Comparison of ENCODE assay signal across 8 cellular contexts in genomic region chr1:182299728-182300581, GRCh38.
DNase-seq lines count a peak whose midpoint lies in the region; ATAC-seq and TF ChIP-seq lines count a peak whose summit lies in the region.

No MANE protein-coding gene starts in this region.

- no peaks in the 10 kb centered on the region for H3K9me3 ChIP-seq in SK-N-MC (ENCODE audit: low read depth, low read length)
- no peaks in the 10 kb centered on the region for H3K9me3 ChIP-seq in smooth muscle cell (replicated peaks; ENCODE audit: low read depth)
- H3K9me3 ChIP-seq in HAP-1: no peaks in the 10 kb centered on the region

- H3K4me1 ChIP-seq in smooth muscle cell (ENCODE audit: low read depth) (peaks cover 18% of the 10 kb centered on the region), HAP-1 (no peaks in the 10 kb centered on the region)

- H3K27me3 ChIP-seq in smooth muscle cell (ENCODE audit: low read depth) (no peaks in the 10 kb centered on the region), HAP-1 (ENCODE audit: low read depth) (no peaks in the 10 kb centered on the region)

- in situ Hi-C loops in HAP-1 (cut with MboI; ENCODE audit: low sequenced_read_pairs): no loop called here

- no peak overlapping the region for H3K4me2 ChIP-seq in smooth muscle cell

- H3K79me2 ChIP-seq in smooth muscle cell (ENCODE audit: low read depth): no peaks in the 10 kb centered on the region

- H3F3A ChIP-seq in smooth muscle cell (ENCODE audit: low read depth): no peaks in the 10 kb centered on the region

- no peak overlapping the region for H3K9ac ChIP-seq in SK-N-MC (ENCODE audit: insufficient read length)
- no peak overlapping the region for H3K9ac ChIP-seq in smooth muscle cell (ENCODE audit: low read depth)

- no peaks in the 10 kb centered on the region for H4K20me1 ChIP-seq in smooth muscle cell (ENCODE audit: low read depth)

- peak overlapping the region; percentile 69 for H2AFZ ChIP-seq in smooth muscle cell (ENCODE audit: low read depth)

- 49% methylated on average over 2 of the region's 3 CpGs for WGBS in smooth muscle cell (ENCODE audit: low lambda C conversion rate)

- peak overlapping the region; percentile 46 for H3K4me3 ChIP-seq in SK-N-MC
- no peak overlapping the region for H3K4me3 ChIP-seq in smooth muscle cell
- H3K4me3 ChIP-seq in HAP-1: no peak overlapping the region

- H3K36me3 ChIP-seq in SK-N-MC (ENCODE audit: insufficient read depth, low read length) (no peaks in the 10 kb centered on the region), smooth muscle cell (ENCODE audit: low read depth) (no peaks in the 10 kb centered on the region), HAP-1 (replicated peaks) (no peaks in the 10 kb centered on the region)

- peak; percentile 83 for ATAC-seq in Right ventricle myocardium inferior
- no peak for ATAC-seq in GM21717 (IDR thresholded peaks at IDR 0.05; ENCODE audit: unreplicated experiment)

- no peak for TF ChIP-seq CTCF in smooth muscle cell (IDR thresholded peaks at IDR 0.05; ENCODE audit: borderline replicate concordance, insufficient read depth, poor library complexity, severe bottlenecking)

- peak overlapping the region; percentile 48; the same call in 1 of the 2 replicates for H3K27ac ChIP-seq in SK-N-MC
- H3K27ac ChIP-seq in smooth muscle cell (ENCODE audit: low read depth): no peak overlapping the region

- peak; percentile 11 for DNase-seq in NCI-H748 (lab: John Stamatoyannopoulos, UW; ENCODE audit: unreplicated experiment)
- DNase-seq in NCI-H748 treated with DMSO at 0.1 percent for 48 hours (lab: John Stamatoyannopoulos, UW): no peak
- peak; percentile 16 for DNase-seq in SK-N-MC (ENCODE audit: low read depth, low spot score)
- DNase-seq in Right ventricle myocardium inferior (ENCODE audit: missing footprints): no peak
- DNase-seq in smooth muscle cell (lab: John Stamatoyannopoulos, UW; ENCODE audit: unreplicated experiment): no peak
- no peak for DNase-seq in mesenteric fat pad (ENCODE audit: low spot score)
- DNase-seq in HAP-1 (ENCODE audit: low spot score in 2 of 2): no peak

- intact Hi-C loops in Right ventricle myocardium inferior (cut with DNase I): no loop called here

Comparison
In these comparisons a context has a peak if more than half of its experiments do, and no peak if none do; other contexts are left out.
1. DNase-seq: peak in NCI-H748 (single experiment) and SK-N-MC (single experiment); none in NCI-H748 treated with DMSO at 0.1 percent for 48 hours (single experiment), Right ventricle myocardium inferior (single experiment), smooth muscle cell (single experiment), mesenteric fat pad (single experiment) and HAP-1 (0 of 2).